10 cellular contexts compared by ENCODE assay signal in the genomic region with DNA sequence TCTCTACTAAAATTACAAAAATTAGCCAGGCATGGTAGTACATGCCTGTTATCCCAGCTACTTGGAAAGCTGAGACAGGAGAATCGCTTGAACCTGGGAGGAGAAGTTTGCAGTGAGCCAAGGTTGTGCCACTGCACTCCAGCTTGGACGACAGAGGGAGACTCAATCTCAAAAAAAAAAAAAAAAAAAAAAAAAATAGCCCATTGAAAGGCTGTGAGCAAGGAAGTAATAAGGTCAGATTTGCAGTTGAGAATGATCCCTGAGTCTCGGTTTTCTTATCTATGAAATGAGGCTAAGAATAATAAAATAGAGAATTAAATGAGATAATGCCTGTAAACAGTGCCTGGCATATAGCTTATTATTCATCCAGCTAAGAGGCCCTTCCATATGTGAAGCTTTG. TPM values are rescaled to one million over a fixed set of nuclear protein-coding genes. Genes with fewer than 3 reads are reported as not detected.
A peak's percentile ranks its signal among the peaks of the same experiment; 100 is the strongest.
DNase-seq lines count a peak whose midpoint lies in the region; ATAC-seq, FAIRE-seq and TF ChIP-seq lines count a peak whose summit lies in the region.
"Had no signal": no experiment of that assay in that cellular context is flagged by ENCODE, and none has a peak within 500 bp of the region (broad histone marks: within the 10 kb centered on the region; RNA-seq: fewer than 3 reads in every experiment).

No MANE protein-coding gene starts in this region.

- H3K36me3 ChIP-seq in left ventricle myocardium inferior (peaks cover 26% of the 10 kb centered on the region), adrenal gland (replicated peaks in 1 of 2) (peaks cover 0 to 25% of the 10 kb centered on the region in 2 donors), pancreas (peaks cover 0 to 14% (median 7%) of the 10 kb centered on the region in 3 donors), right lobe of liver (peaks cover 0 to 9% (median 4%) of the 10 kb centered on the region in 4 donors)
- H3K36me3 ChIP-seq: neutrophil had no signal

- H3K9me3 ChIP-seq in left ventricle myocardium inferior (replicated peaks) (no peaks in the 10 kb centered on the region), adrenal gland (replicated peaks in 1 of 3) (no peaks in the 10 kb centered on the region), pancreas (no peaks in the 10 kb centered on the region), right lobe of liver (no peaks in the 10 kb centered on the region)
- H3K9me3 ChIP-seq: esophagus muscularis mucosa, neutrophil had no signal

- peak overlapping the region; percentile 73 to 93 for H3K27ac Mint-ChIP-seq in natural killer cell treated with Interleukin-12 subunit alpha and Interleukin-12 subunit beta and Interleukin-15 and Interleukin-18, amount 100 ng/mL, for 72 hours

- peaks cover 28 to 32% of the 10 kb centered on the region in 2 donors for H3K4me1 Mint-ChIP-seq in natural killer cell treated with Interleukin-12 subunit alpha and Interleukin-12 subunit beta and Interleukin-15 and Interleukin-18, amount 100 ng/mL, for 72 hours (ENCODE audit: low read depth in 2 of 2)

- H3K4me3 Mint-ChIP-seq in natural killer cell treated with Interleukin-12 subunit alpha and Interleukin-12 subunit beta and Interleukin-15 and Interleukin-18, amount 100 ng/mL, for 72 hours: peak overlapping the region; percentile 97

- DNase-seq in left ventricle myocardium inferior (no peak), left cardiac atrium (no peak), adrenal gland (no peak), hypothalamus (lab: John Stamatoyannopoulos, UW) (no peak), midbrain (lab: John Stamatoyannopoulos, UW) (no peak), pancreas (no peak), right lobe of liver (no peak)
- no peak for DNase-seq in natural killer cell treated with Interleukin-12 subunit alpha and Interleukin-12 subunit beta and Interleukin-15 and Interleukin-18, amount 100 ng/mL, for 72 hours (ENCODE audit: low spot score)

- no peaks in the 10 kb centered on the region for H3K36me3 Mint-ChIP-seq in natural killer cell treated with Interleukin-12 subunit alpha and Interleukin-12 subunit beta and Interleukin-15 and Interleukin-18, amount 100 ng/mL, for 72 hours

- WGBS in adrenal gland, 4 donors: 13 to 29% (median 21%) methylated on average over 3 of the region's 3 CpGs
- 31% methylated on average over 3 of the region's 3 CpGs for WGBS in pancreas, 2 donors
- 32% methylated on average over 3 of the region's 3 CpGs for WGBS in right lobe of liver (ENCODE audit: insufficient coverage, low coverage, low lambda C conversion rate, missing lambda C conversion rate)

- H3K27ac ChIP-seq in left ventricle myocardium inferior (replicated peaks) (peak overlapping the region; percentile 97), adrenal gland (peak overlapping the region in 4 of 5 donors; percentile 50 to 84 (median 80)), pancreas (no peak overlapping the region), right lobe of liver (no peak overlapping the region)

- no peaks in the 10 kb centered on the region for H3K27me3 Mint-ChIP-seq in natural killer cell treated with Interleukin-12 subunit alpha and Interleukin-12 subunit beta and Interleukin-15 and Interleukin-18, amount 100 ng/mL, for 72 hours

- FAIRE-seq in pancreas (lab: Jason Lieb, UNC): no peak

- H3K27me3 ChIP-seq in left ventricle myocardium inferior (ENCODE audit: low read depth) (no peaks in the 10 kb centered on the region), adrenal gland (no peaks in the 10 kb centered on the region), pancreas (no peaks in the 10 kb centered on the region), right lobe of liver (no peaks in the 10 kb centered on the region)
- H3K27me3 ChIP-seq: esophagus muscularis mucosa had no signal

- no peaks in the 10 kb centered on the region for H3K9me3 Mint-ChIP-seq in natural killer cell treated with Interleukin-12 subunit alpha and Interleukin-12 subunit beta and Interleukin-15 and Interleukin-18, amount 100 ng/mL, for 72 hours

- TF ChIP-seq CTCF in left ventricle myocardium inferior (IDR thresholded peaks at IDR 0.05; ENCODE audit: borderline replicate concordance) (no peak), adrenal gland (IDR thresholded peaks at IDR 0.05) (no peak), pancreas (IDR thresholded peaks at IDR 0.05) (no peak), right lobe of liver (IDR thresholded peaks at IDR 0.05) (no peak)

- intact Hi-C loops in left ventricle myocardium inferior (cut with micrococcal nuclease) (loop anchor here (10.0 kb wide), 1 partner anchor 71 kb away; a partner anchor contains a TSS), left cardiac atrium (cut with DNase I) (loop anchor here (5.0 kb wide), 2 partner anchors 37 to 203 kb away; a partner anchor contains a TSS), adrenal gland (cut with DNase I) (no loop called here), pancreas (cut with DNase I) (no loop called here), right lobe of liver (cut with DNase I) (loop anchor here in 1 of 2 donors (5.0 kb wide), 1 partner anchor 67 kb away; no protein-coding TSS in a partner anchor)

- ATAC-seq in left cardiac atrium: no peak
- ATAC-seq in natural killer cell treated with Interleukin-12 subunit alpha and Interleukin-12 subunit beta and Interleukin-15 and Interleukin-18, amount 100 ng/mL, for 72 hours: no peak
- ATAC-seq in pancreas: no peak
- ATAC-seq in right lobe of liver: no peak

- H3K4me3 ChIP-seq in left ventricle myocardium inferior (no peak overlapping the region), adrenal gland (no peak overlapping the region), pancreas (no peak overlapping the region), right lobe of liver (no peak overlapping the region)

- H3K4me1 ChIP-seq in left ventricle myocardium inferior: peaks cover 48% of the 10 kb centered on the region
- H3K4me1 ChIP-seq in adrenal gland (replicated peaks in 1 of 2): peaks cover 9 to 10% of the 10 kb centered on the region in 2 donors
- peaks cover 0 to 3% (median 0%) of the 10 kb centered on the region in 3 donors for H3K4me1 ChIP-seq in pancreas
- H3K4me1 ChIP-seq in right lobe of liver: peaks cover 0 to 30% (median 4%) of the 10 kb centered on the region in 4 donors

- TF ChIP-seq POLR2A in adrenal gland (IDR thresholded peaks at IDR 0.05) (no peak), right lobe of liver (IDR thresholded peaks at IDR 0.05) (no peak)

RNA-seq across cellular contexts. Expression of a gene that starts 1.3 kb away (rescaled TPM):
- total RNA-seq in left ventricle myocardium inferior (206 TPM), left cardiac atrium (100 to 1,000 TPM; 156 to 203 TPM), adrenal gland (100 to 1,000 TPM in 7 of 8 donors, 10 to 100 TPM in 1; 98.9 to 225 (median 137) TPM), pancreas (10 to 100 TPM; 15.3 to 50.0 (median 36.2) TPM), right lobe of liver (10 to 100 TPM; 25.0 to 58.0 (median 44.8) TPM)
- polyA plus RNA-seq in adrenal gland (100 to 1,000 TPM in 1 of 3 donors, 10 to 100 TPM in 2; 48.5 to 110 (median 59.7) TPM), pancreas (10 to 100 TPM; 26.6 to 26.8 TPM)
- 10 to 100 TPM; 11.8 to 13.7 TPM for total RNA-seq in natural killer cell treated with Interleukin-12 subunit alpha and Interleukin-12 subunit beta and Interleukin-15 and Interleukin-18, amount 100 ng/mL, for 72 hours

RNA-seq across cellular contexts. Expression of a gene that starts 36.2 kb away (rescaled TPM):
- total RNA-seq in left ventricle myocardium inferior (1.6 TPM), left cardiac atrium (1 to 10 TPM; 1.6 to 2.1 TPM), adrenal gland (10 to 100 TPM in 1 of 8 donors, 1 to 10 TPM in 7; 1.3 to 12.6 (median 4.0) TPM), pancreas (under 1 TPM; 0.09 to 0.90 (median 0.33) TPM), right lobe of liver (1 to 10 TPM in 2 of 6 experiments, under 1 TPM in 3, not detected in 1; 0.50 to 3.8 (median 0.77) TPM)
- polyA plus RNA-seq in adrenal gland (10 to 100 TPM in 1 of 3 donors, 1 to 10 TPM in 2; 1.1 to 11.0 (median 3.0) TPM), pancreas (1 to 10 TPM in 1 of 2 donors, under 1 TPM in 1; 0.80 to 1.3 TPM)
- 1 to 10 TPM; 2.6 to 5.0 TPM for total RNA-seq in natural killer cell treated with Interleukin-12 subunit alpha and Interleukin-12 subunit beta and Interleukin-15 and Interleukin-18, amount 100 ng/mL, for 72 hours

RNA-seq across cellular contexts. Expression of a gene that starts 37.9 kb away (rescaled TPM):
- total RNA-seq in left ventricle myocardium inferior: 17.0 TPM
- 10 to 100 TPM; 26.5 to 35.9 TPM for total RNA-seq in left cardiac atrium
- 100 to 1,000 TPM in 7 of 8 donors, 10 to 100 TPM in 1; 31.4 to 206 (median 134) TPM for total RNA-seq in adrenal gland
- polyA plus RNA-seq in adrenal gland: 100 to 1,000 TPM in 2 of 3 donors, 10 to 100 TPM in 1; 20.9 to 164 (median 116) TPM
- 10 to 100 TPM; 13.7 to 13.9 TPM for total RNA-seq in natural killer cell treated with Interleukin-12 subunit alpha and Interleukin-12 subunit beta and Interleukin-15 and Interleukin-18, amount 100 ng/mL, for 72 hours
- 10 to 100 TPM; 16.8 to 61.2 (median 23.0) TPM for total RNA-seq in pancreas
- 10 to 100 TPM; 28.3 to 35.2 TPM for polyA plus RNA-seq in pancreas
- 1 to 10 TPM; 1.4 to 3.7 (median 2.4) TPM for total RNA-seq in right lobe of liver

RNA-seq across cellular contexts. Expression of a gene that starts 56.7 kb away (rescaled TPM):
- total RNA-seq in left ventricle myocardium inferior: 33.0 TPM
- 10 to 100 TPM; 35.8 to 43.4 TPM for total RNA-seq in left cardiac atrium
- 10 to 100 TPM; 43.9 to 87.0 (median 62.0) TPM for total RNA-seq in adrenal gland
- 100 to 1,000 TPM in 1 of 3 donors, 10 to 100 TPM in 2; 21.8 to 128 (median 27.2) TPM for polyA plus RNA-seq in adrenal gland
- 100 to 1,000 TPM in 1 of 2 donors, 10 to 100 TPM in 1; 96.0 to 110 TPM for total RNA-seq in natural killer cell treated with Interleukin-12 subunit alpha and Interleukin-12 subunit beta and Interleukin-15 and Interleukin-18, amount 100 ng/mL, for 72 hours
- total RNA-seq in pancreas: 10 to 100 TPM; 13.5 to 34.6 (median 17.7) TPM
- 10 to 100 TPM; 14.3 to 29.2 TPM for polyA plus RNA-seq in pancreas
- total RNA-seq in right lobe of liver: 10 to 100 TPM in 5 of 6 experiments, 1 to 10 TPM in 1; 9.9 to 18.1 (median 12.0) TPM

Comparison
In these comparisons a context has a peak if more than half of its experiments do, and no peak if none do; other contexts are left out.
1. H3K27ac ChIP-seq: peak in left ventricle myocardium inferior (single experiment) and adrenal gland (4 of 5); none in pancreas (0 of 4) and right lobe of liver (0 of 3).
2. intact Hi-C loops: an anchor here in left ventricle myocardium inferior (10.0 kb wide) and left cardiac atrium (5.0 kb wide); none called in adrenal gland and pancreas.